Comparison of ENCODE assay signal across 20 cellular contexts in genomic region chr3:128983293-128984069, GRCh38. TPM values are rescaled to one million over a fixed set of nuclear protein-coding genes. Genes with fewer than 3 reads are reported as not detected.
"Had no signal": no experiment of that assay in that cellular context is flagged by ENCODE, and none has a peak within 500 bp of the region (broad histone marks: within the 10 kb centered on the region; RNA-seq: fewer than 3 reads in every experiment).

No MANE protein-coding gene starts in this region.

- H3K27ac Mint-ChIP-seq: activated T-helper 1 cell treated with anti-CD3 and anti-CD28 coated beads, Interleukin-12 subunit alpha, Interleukin-12 subunit beta, Interleukin-2, Interleukin-4 antibody, amounts not matched to agents 30 ng/mL and 10 ng/mL and 1 ng/mL, durations not matched to agents 14 hours and 24 hours and 36 hours; effector memory CD8-positive, alpha-beta T cell; progenitor cell of endocrine pancreas; T-helper 2 cell treated with Interferon-gamma antibody and Interleukin-4, amounts not matched to agents 5 μg/mL and 100 μg/mL, for 36 hours had no signal

- H3K4me3 Mint-ChIP-seq: activated T-helper 1 cell treated with anti-CD3 and anti-CD28 coated beads, Interleukin-12 subunit alpha, Interleukin-12 subunit beta, Interleukin-2, Interleukin-4 antibody, amounts not matched to agents 30 ng/mL and 10 ng/mL and 1 ng/mL, durations not matched to agents 14 hours and 24 hours and 36 hours; central memory CD8-positive, alpha-beta T cell; effector memory CD8-positive, alpha-beta T cell; natural killer cell treated with Interleukin-12 subunit alpha and Interleukin-12 subunit beta and Interleukin-15 and Interleukin-18, amount 100 ng/mL, for 72 hours; T-helper 2 cell treated with Interferon-gamma antibody and Interleukin-4, amounts not matched to agents 5 μg/mL and 100 μg/mL, for 36 hours had no signal

- H3K9me3 Mint-ChIP-seq: activated T-helper 1 cell treated with anti-CD3 and anti-CD28 coated beads, Interleukin-12 subunit alpha, Interleukin-12 subunit beta, Interleukin-2, Interleukin-4 antibody, amounts not matched to agents 30 ng/mL and 10 ng/mL and 1 ng/mL, durations not matched to agents 14 hours and 24 hours and 36 hours; central memory CD8-positive, alpha-beta T cell; effector memory CD8-positive, alpha-beta T cell; natural killer cell treated with Interleukin-12 subunit alpha and Interleukin-12 subunit beta and Interleukin-15 and Interleukin-18, amount 100 ng/mL, for 72 hours; T-helper 2 cell treated with Interferon-gamma antibody and Interleukin-4, amounts not matched to agents 5 μg/mL and 100 μg/mL, for 36 hours had no signal

- H3K9me3 ChIP-seq: gastroesophageal sphincter, transverse colon had no signal

- H3K27ac ChIP-seq: brain microvascular endothelial cell, gastroesophageal sphincter, transverse colon had no signal

- DNase-seq: activated CD4-positive, alpha-beta T cell treated with anti-CD3 and anti-CD28 coated beads, Interleukin-2, amount 50 U/mL, for 1 hour; activated CD4-positive, CD25-positive, alpha-beta regulatory T cell; activated CD8-positive, alpha-beta memory T cell treated with anti-CD3 and anti-CD28 coated beads for 24 hours; activated naive CD4-positive, alpha-beta T cell treated with Interleukin-2 at 50 U/mL for 16 hours; anterior cingulate cortex; brain microvascular endothelial cell; effector memory CD8-positive, alpha-beta T cell; occipital lobe; right cardiac atrium; stimulated activated CD4-positive, alpha-beta T cell treated with anti-CD3 and anti-CD28 coated beads, Interleukin-4, amount 100 ng/mL, for 4 hours; stimulated activated CD8-positive, alpha-beta memory T cell treated with anti-CD3 and anti-CD28 coated beads, Interleukin-4, amount 100 ng/mL, for 48 hours; stimulated activated naive CD8-positive, alpha-beta T cell treated with anti-CD3 and anti-CD28 coated beads, Interleukin-15, Interleukin-2, amounts not matched to agents 100 U/mL and 50 U/mL, for 24 hours; transverse colon had no signal

- H3K36me3 Mint-ChIP-seq: natural killer cell treated with Interleukin-12 subunit alpha and Interleukin-12 subunit beta and Interleukin-15 and Interleukin-18, amount 100 ng/mL, for 72 hours had no signal

- H3K4me1 Mint-ChIP-seq: central memory CD8-positive, alpha-beta T cell had no signal

- ATAC-seq: effector memory CD8-positive, alpha-beta T cell; gastroesophageal sphincter; natural killer cell treated with Interleukin-12 subunit alpha and Interleukin-12 subunit beta and Interleukin-15 and Interleukin-18, amount 100 ng/mL, for 72 hours; right cardiac atrium; stimulated activated naive CD8-positive, alpha-beta T cell treated with anti-CD3 and anti-CD28 coated beads, Interleukin-15, Interleukin-2, amounts not matched to agents 100 U/mL and 50 U/mL, for 24 hours had no signal

- H3K4me3 ChIP-seq: gastroesophageal sphincter, smooth muscle cell, transverse colon had no signal

- H3K27me3 Mint-ChIP-seq: central memory CD8-positive, alpha-beta T cell; effector memory CD8-positive, alpha-beta T cell had no signal

- H3K4me1 ChIP-seq: gastroesophageal sphincter, transverse colon had no signal

- H3K36me3 ChIP-seq: brain microvascular endothelial cell, gastroesophageal sphincter, transverse colon had no signal

- H3K4me2 ChIP-seq: smooth muscle cell had no signal

- H3K27me3 ChIP-seq: brain microvascular endothelial cell, gastroesophageal sphincter, transverse colon had no signal

RNA-seq across cellular contexts. Expression of gene EFCC1, which starts 17.6 kb away (rescaled TPM):
- total RNA-seq: smooth muscle cell had no signal
